ENCODE assay signal across 1 cellular context in genomic region chr1:157482717-157483116, GRCh38.
TF ChIP-seq lines count a peak whose summit lies in the region.

No MANE protein-coding gene starts in this region.

TF ChIP-seq in neural cell, 6 proteins besides CTCF, POLR2A, EP300 and RAD21 (continued from another document):
- no peak for TF ChIP-seq REST (IDR thresholded peaks at IDR 0.05; ENCODE audit: borderline replicate concordance)
- no peak for TF ChIP-seq EZH2 (IDR thresholded peaks at IDR 0.05; ENCODE audit: borderline replicate concordance, insufficient read depth, low read length, poor library complexity, severe bottlenecking)
TF ChIP-seq in neural cell: peak in this region for 0.
